Comparison of ENCODE assay signal across 29 cellular contexts in the genomic region with DNA sequence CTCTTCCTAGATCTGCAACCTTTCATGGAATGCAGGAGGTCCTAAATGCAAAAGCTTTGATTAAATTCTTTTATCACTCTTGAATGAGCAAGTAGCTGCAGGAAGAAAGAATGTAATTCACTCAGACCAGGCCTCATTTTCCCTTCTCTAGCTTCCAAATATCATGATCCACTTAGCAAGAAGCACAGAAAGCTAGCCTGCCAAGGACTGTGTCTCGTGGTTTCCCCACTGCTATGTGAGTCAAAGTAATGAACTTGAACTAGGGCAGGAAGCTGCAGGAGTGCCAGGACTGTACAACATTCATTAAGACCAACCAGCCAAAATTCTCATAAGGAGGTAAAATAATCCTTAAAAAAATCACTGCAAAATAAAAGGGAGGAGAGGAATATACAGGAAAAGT.
DNase-seq lines count a peak whose midpoint lies in the region; ATAC-seq, FAIRE-seq and TF ChIP-seq lines count a peak whose summit lies in the region.
"Had no signal": no experiment of that assay in that cellular context is flagged by ENCODE, and none has a peak within 500 bp of the region (broad histone marks: within the 10 kb centered on the region; RNA-seq: fewer than 3 reads in every experiment).

No MANE protein-coding gene starts in this region.

- H4K5ac ChIP-seq in H9 (ENCODE audit: insufficient read length, low read depth, low read length), result no peak overlapping the region

- no peak overlapping the region for H4K8ac ChIP-seq in H9 (replicated peaks; ENCODE audit: insufficient read length, low read depth, low read length)

- H3K36me3 ChIP-seq in right lobe of liver, result no peaks in the 10 kb centered on the region
- H3K36me3 ChIP-seq in HepG2 (replicated peaks in 1 of 2; ENCODE audit: control insufficient read depth in 1 of 2, insufficient read depth in 2 of 2, low read length in 2 of 2), result no peaks in the 10 kb centered on the region

- H3K27ac Mint-ChIP-seq in H9, result no peak overlapping the region; a peak in 1 of 7 replicates
- H3K27ac Mint-ChIP-seq: activated CD8-positive, alpha-beta T cell treated with anti-CD3 and anti-CD28 coated beads for 36 hours; activated naive CD4-positive, alpha-beta T cell treated with anti-CD3 and anti-CD28 coated beads, Interleukin-2, amount 50 U/mL, for 72 hours; activated T-helper 2 cell treated with anti-CD3 and anti-CD28 coated beads, Interferon-gamma antibody, Interleukin-2, Interleukin-4, amounts not matched to agents 10 μg/mL and 5 μg/mL and 100 μg/mL, durations not matched to agents 14 hours and 24 hours and 36 hours; CD4-positive, alpha-beta memory T cell; HFFc6; naive thymus-derived CD4-positive, alpha-beta T cell; stimulated activated effector memory CD8-positive, alpha-beta T cell treated with anti-CD3 and anti-CD28 coated beads, Interleukin-12 subunit alpha, Interleukin-12 subunit beta, amount 100 ng/mL, for 72 hours; T-helper 1 cell treated with Interleukin-12 subunit alpha and Interleukin-12 subunit beta and Interleukin-4 antibody, amounts not matched to agents 30 μg/mL and 1 μg/mL, for 36 hours had no signal

- no peak overlapping the region for H2AFZ ChIP-seq in HepG2 (ENCODE audit: low read length)
- H2AFZ ChIP-seq in H9 (ENCODE audit: low read length), result no peak overlapping the region
- H2AFZ ChIP-seq: GM23248 had no signal

- TF ChIP-seq CTCF in right lobe of liver (IDR thresholded peaks at IDR 0.05) (no peak), HepG2 (CRISPR knock-in tag; IDR thresholded peaks at IDR 0.05) (no peak), H9 (conservative IDR thresholded peaks at IDR 0.05) (no peak)

- WGBS in right lobe of liver (ENCODE audit: insufficient coverage, low coverage, low lambda C conversion rate, missing lambda C conversion rate), result 17% methylated on average over 1 of the region's 1 CpG
- 0% methylated on average over 1 of the region's 1 CpG for WGBS in HepG2 (ENCODE audit: low lambda C conversion rate)
- WGBS in H9 (ENCODE audit: extremely low coverage, insufficient read length, low lambda C conversion rate), result no CpG with 5 or more reads among the region's 1 CpG

- peaks cover 4 to 6% of the 10 kb centered on the region in 2 experiments; a peak in 3 of 5 replicates for H3K9me3 Mint-ChIP-seq in H9

- H3K9me3 ChIP-seq in right lobe of liver (no peaks in the 10 kb centered on the region), HepG2 (ENCODE audit: low read length) (peaks cover 9% of the 10 kb centered on the region; the same call in 1 of the 2 replicates), H9 (ENCODE audit: control insufficient read depth, low read depth, low read length) (no peaks in the 10 kb centered on the region)

- no peak overlapping the region for H4K91ac ChIP-seq in H9 (ENCODE audit: insufficient read length, low read depth, low read length)

- no peak overlapping the region for H2BK15ac ChIP-seq in H9 (ENCODE audit: low read depth, low read length)

- no peaks in the 10 kb centered on the region for H3K79me2 ChIP-seq in HepG2 (ENCODE audit: insufficient read depth, low read length)
- H3K79me2 ChIP-seq in H9 (ENCODE audit: insufficient read depth, low read length), result no peaks in the 10 kb centered on the region

- TF ChIP-seq POLR2A in right lobe of liver (IDR thresholded peaks at IDR 0.05) (no peak), HepG2 (IDR thresholded peaks at IDR 0.05; ENCODE audit: insufficient read depth in 1 of 2, low read depth in 2 of 2, low read length in 2 of 2) (no peak)

- H2BK12ac ChIP-seq in H9 (ENCODE audit: insufficient read length, low read depth, low read length), result no peak overlapping the region

- no peak overlapping the region for H3K4me3 Mint-ChIP-seq in H9
- H3K4me3 Mint-ChIP-seq: activated CD8-positive, alpha-beta T cell treated with anti-CD3 and anti-CD28 coated beads for 36 hours; CD4-positive, alpha-beta memory T cell; HFFc6; naive thymus-derived CD4-positive, alpha-beta T cell; stimulated activated effector memory CD8-positive, alpha-beta T cell treated with anti-CD3 and anti-CD28 coated beads, Interleukin-12 subunit alpha, Interleukin-12 subunit beta, amount 100 ng/mL, for 72 hours; T-helper 1 cell treated with Interleukin-12 subunit alpha and Interleukin-12 subunit beta and Interleukin-4 antibody, amounts not matched to agents 30 μg/mL and 1 μg/mL, for 36 hours had no signal

- intact Hi-C loops in right lobe of liver (cut with DNase I), result no loop called here
- intact Hi-C loops in HepG2 (cut with micrococcal nuclease; ENCODE audit: unreplicated experiment), result no loop called here
- intact Hi-C loops in left cardiac atrium (cut with DNase I), result no loop called here

- peaks cover 10 to 12% of the 10 kb centered on the region in 2 experiments; a peak in 2 of 4 replicates for H3K4me1 Mint-ChIP-seq in H9
- H3K4me1 Mint-ChIP-seq: CD4-positive, alpha-beta memory T cell; stimulated activated effector memory CD8-positive, alpha-beta T cell treated with anti-CD3 and anti-CD28 coated beads, Interleukin-12 subunit alpha, Interleukin-12 subunit beta, amount 100 ng/mL, for 72 hours had no signal

- no peaks in the 10 kb centered on the region for H3K27me3 Mint-ChIP-seq in H9 (ENCODE audit: low read depth)
- H3K27me3 Mint-ChIP-seq: activated CD8-positive, alpha-beta T cell treated with anti-CD3 and anti-CD28 coated beads for 36 hours; CD4-positive, alpha-beta memory T cell; naive thymus-derived CD4-positive, alpha-beta T cell had no signal

- TF ChIP-seq EP300 in HepG2 (IDR thresholded peaks at IDR 0.05; ENCODE audit: low read depth in 2 of 2, low read length in 2 of 2) (no peak), HepG2 (CRISPR knock-in tag; IDR thresholded peaks at IDR 0.05; ENCODE audit: borderline replicate concordance) (no peak)

- H3K4me2 ChIP-seq in HepG2 (ENCODE audit: low read depth, low read length) (no peak overlapping the region), H9 (ENCODE audit: insufficient read depth, insufficient read length, low read length) (no peak overlapping the region)
- H3K4me2 ChIP-seq: SK-N-SH had no signal

- in situ Hi-C loops in HepG2 (cut with HindIII; ENCODE audit: extremely low pct_ligation_motif_present, low pct_unique_long_range_greater_than_20kb), result no loop called here

- no peak overlapping the region for H3K4ac ChIP-seq in H9 (ENCODE audit: low read depth, low read length)

- H3K27me3 ChIP-seq in right lobe of liver, result no peaks in the 10 kb centered on the region
- no peaks in the 10 kb centered on the region for H3K27me3 ChIP-seq in HepG2 (ENCODE audit: control insufficient read depth in 1 of 2, insufficient read depth in 2 of 2, low read length in 2 of 2)
- H3K27me3 ChIP-seq in H9 (ENCODE audit: insufficient read depth, low read length), result no peaks in the 10 kb centered on the region; the same call in 1 of the 2 replicates

- H2BK120ac ChIP-seq in H9 (ENCODE audit: low read depth, low read length, poor library complexity, severe bottlenecking), result no peak overlapping the region

- DNase-seq in right lobe of liver, result no peak
- DNase-seq in HepG2 (ENCODE audit: low spot score), result no peak
- peak; percentile 24 for DNase-seq in left cardiac atrium
- DNase-seq in occipital lobe (lab: John Stamatoyannopoulos, UW), result peak; percentile 37
- DNase-seq in activated CD4-positive, alpha-beta T cell treated with anti-CD3 and anti-CD28 coated beads for 48 hours, result no peak
- no peak for DNase-seq in stimulated activated CD8-positive, alpha-beta memory T cell treated with anti-CD3 and anti-CD28 coated beads, Interleukin-4, amount 100 ng/mL, for 48 hours
- DNase-seq in H9, result no peak
- DNase-seq: 8988T; activated CD8-positive, alpha-beta T cell treated with anti-CD3 and anti-CD28 coated beads for 36 hours; CD4-positive, alpha-beta memory T cell; cerebellar nuclear complex; EL; GM23248; HFFc6; mesenchymal stem cell; naive thymus-derived CD4-positive, alpha-beta T cell; NCI-H1436; NCI-H2107; SK-N-SH; stimulated activated CD4-positive, alpha-beta T cell treated with anti-CD3 and anti-CD28 coated beads, Interleukin-2, amount 100 ng/mL, for 48 hours had no signal

- peak in 3 of 4 donors; percentile 28 to 52 (median 50) for ATAC-seq in right lobe of liver
- ATAC-seq in HepG2, result no peak
- ATAC-seq in left cardiac atrium, result peak in 1 of 2 donors; percentile 63
- ATAC-seq in HG02588 (IDR thresholded peaks at IDR 0.05; ENCODE audit: unreplicated experiment), result no peak
- ATAC-seq: activated CD8-positive, alpha-beta T cell treated with anti-CD3 and anti-CD28 coated beads for 36 hours; activated naive CD4-positive, alpha-beta T cell treated with anti-CD3 and anti-CD28 coated beads, Interleukin-2, amount 50 U/mL, for 72 hours; naive thymus-derived CD4-positive, alpha-beta T cell; stimulated activated effector memory CD8-positive, alpha-beta T cell treated with anti-CD3 and anti-CD28 coated beads, Interleukin-12 subunit alpha, Interleukin-12 subunit beta, amount 100 ng/mL, for 72 hours had no signal

- H2BK5ac ChIP-seq in H9 (ENCODE audit: insufficient read length, low read length), result no peak overlapping the region

- H3K36me3 Mint-ChIP-seq in H9 (ENCODE audit: insufficient read depth in 1 of 3, low read depth in 3 of 3), result peaks cover 0 to 6% (median 0%) of the 10 kb centered on the region in 3 experiments; a peak in 2 of 7 replicates
- H3K36me3 Mint-ChIP-seq: CD4-positive, alpha-beta memory T cell; naive thymus-derived CD4-positive, alpha-beta T cell; stimulated activated effector memory CD8-positive, alpha-beta T cell treated with anti-CD3 and anti-CD28 coated beads, Interleukin-12 subunit alpha, Interleukin-12 subunit beta, amount 100 ng/mL, for 72 hours had no signal

- no peak for TF ChIP-seq RAD21 in HepG2 (CRISPR knock-in tag; IDR thresholded peaks at IDR 0.05)

- no TSS peak for BruUV-seq in HepG2 (replicated peaks; lab: Mats Ljungman, UMichigan)

- no peaks in the 10 kb centered on the region for H3K4me1 ChIP-seq in right lobe of liver
- no peaks in the 10 kb centered on the region for H3K4me1 ChIP-seq in HepG2 (ENCODE audit: insufficient read depth, low read length)
- no peaks in the 10 kb centered on the region for H3K4me1 ChIP-seq in H9 (ENCODE audit: insufficient read depth, low read length)

- H3K9ac ChIP-seq in HepG2 (ENCODE audit: insufficient read depth, low read depth, low read length) (no peak overlapping the region), H9 (ENCODE audit: extremely low read depth, insufficient read length, low read length) (no peak overlapping the region)
- H3K9ac ChIP-seq: GM23248, SK-N-SH had no signal

- no peak for FAIRE-seq in HepG2 (lab: Jason Lieb, UNC)
- FAIRE-seq: GM12892, TTC549 had no signal

- no peak overlapping the region for H2AK5ac ChIP-seq in H9 (ENCODE audit: insufficient read length, low read length)

- no peaks in the 10 kb centered on the region for H4K20me1 ChIP-seq in HepG2 (ENCODE audit: insufficient read depth, low read length)
- H4K20me1 ChIP-seq in H9 (ENCODE audit: control insufficient read depth, insufficient read depth, insufficient read length), result no peaks in the 10 kb centered on the region

- POLR2A ChIA-PET in HepG2 (lab: Yijun Ruan, JAX), result no interaction called here

- H3K23me2 ChIP-seq in H9 (ENCODE audit: insufficient read length, low read depth, low read length, poor library complexity, severe bottlenecking), result no peaks in the 10 kb centered on the region

- CTCF ChIA-PET in HepG2 (lab: Yijun Ruan, JAX; ENCODE audit: low intra/inter-chr PET ratio, low total read pairs), result no interaction called here

- no peak overlapping the region for H3K56ac ChIP-seq in H9 (ENCODE audit: insufficient read length, low read depth, low read length)

- H3K79me1 ChIP-seq in H9 (ENCODE audit: insufficient read depth, low read depth, low read length, poor library complexity, severe bottlenecking), result no peaks in the 10 kb centered on the region

- H3T11ph ChIP-seq in H9 (ENCODE audit: low read length), result no peak overlapping the region

- H3K23ac ChIP-seq in H9 (ENCODE audit: insufficient read length, low read depth, low read length), result no peak overlapping the region

- H2BK20ac ChIP-seq in H9 (ENCODE audit: low read depth, low read length, poor library complexity, severe bottlenecking), result no peak overlapping the region

- H3K18ac ChIP-seq in H9 (ENCODE audit: insufficient read length, low read depth, low read length), result no peak overlapping the region

- H3K14ac ChIP-seq in H9 (ENCODE audit: insufficient read depth, low read length), result no peak overlapping the region

- no peak overlapping the region for H3K27ac ChIP-seq in right lobe of liver
- H3K27ac ChIP-seq in HepG2 (ENCODE audit: extremely low read length, insufficient read depth, low read length), result no peak overlapping the region
- no peak overlapping the region for H3K27ac ChIP-seq in H9 (ENCODE audit: insufficient read length, low read depth, low read length)
- H3K27ac ChIP-seq: GM23248, HL-60, RWPE1 had no signal

- H3K4me3 ChIP-seq in right lobe of liver (no peak overlapping the region), HepG2 (replicated peaks in 1 of 3; ENCODE audit: insufficient read depth in 1 of 3, low read depth in 2 of 3, low read length in 3 of 3) (no peak overlapping the region)
- H3K4me3 ChIP-seq: GM23248 had no signal

Comparison
In these comparisons a context has a peak if more than half of its experiments do, and no peak if none do; other contexts are left out.
1. ATAC-seq: peak in right lobe of liver (3 of 4); none in HepG2 (single experiment) and HG02588 (single experiment).
2. DNase-seq: peak in left cardiac atrium (single experiment) and occipital lobe (single experiment); none in right lobe of liver (0 of 3), HepG2 (single experiment), activated CD4-positive, alpha-beta T cell treated with anti-CD3 and anti-CD28 coated beads for 48 hours (single experiment), stimulated activated CD8-positive, alpha-beta memory T cell treated with anti-CD3 and anti-CD28 coated beads, Interleukin-4, amount 100 ng/mL, for 48 hours (single experiment) and H9 (single experiment).